Comparison of ENCODE assay signal across 28 cellular contexts in genomic region chr15:41520636-41521035, GRCh38. TPM values are rescaled to one million over a fixed set of nuclear protein-coding genes. Genes with fewer than 3 reads are reported as not detected.
"Had no signal": no experiment of that assay in that cellular context is flagged by ENCODE, and none has a peak within 500 bp of the region (broad histone marks: within the 10 kb centered on the region; RNA-seq: fewer than 3 reads in every experiment).

No MANE protein-coding gene starts in this region.

- H3K4me2 ChIP-seq: neural progenitor cell, smooth muscle cell had no signal

- H3K4me1 ChIP-seq: left lung, lower lobe of right lung, neural progenitor cell, right atrium auricular region, right lobe of liver, suprapubic skin, tibial artery, uterus had no signal

- H3K27ac Mint-ChIP-seq: immature natural killer cell; mesothelial cell of epicardium; natural killer cell; nephron progenitor cell; neural progenitor cell; progenitor cell of endocrine pancreas; stimulated activated naive CD8-positive, alpha-beta T cell treated with anti-CD3 and anti-CD28 coated beads, Interleukin-15, Interleukin-2, amounts not matched to agents 100 ng/mL and 50 ng/mL, for 24 hours had no signal

- H3K27me3 Mint-ChIP-seq: naive B cell; progenitor cell of endocrine pancreas; stimulated activated naive CD8-positive, alpha-beta T cell treated with anti-CD3 and anti-CD28 coated beads, Interleukin-15, Interleukin-2, amounts not matched to agents 100 ng/mL and 50 ng/mL, for 24 hours had no signal

- H3K4me3 ChIP-seq: left lung, lower lobe of right lung, neural progenitor cell, ovary, right atrium auricular region, right lobe of liver, smooth muscle cell, suprapubic skin, thoracic aorta, tibial artery, uterus had no signal

- H3K4me3 Mint-ChIP-seq: immature natural killer cell; mesothelial cell of epicardium; naive B cell; natural killer cell; nephron progenitor cell; neural progenitor cell; stimulated activated naive CD8-positive, alpha-beta T cell treated with anti-CD3 and anti-CD28 coated beads, Interleukin-15, Interleukin-2, amounts not matched to agents 100 ng/mL and 50 ng/mL, for 24 hours had no signal

- H3K36me3 Mint-ChIP-seq: natural killer cell had no signal

- H2AFZ ChIP-seq: neural progenitor cell had no signal

- H3K36me3 ChIP-seq: neural progenitor cell, ovary, right lobe of liver, uterus had no signal

- H3K27ac ChIP-seq: left lung, lower lobe of right lung, neural progenitor cell, ovary, right atrium auricular region, right lobe of liver, suprapubic skin, thoracic aorta, tibial artery, uterus had no signal

- H3K9me3 Mint-ChIP-seq: immature natural killer cell; mesothelial cell of epicardium; naive B cell; natural killer cell; nephron progenitor cell; neural progenitor cell; stimulated activated naive CD8-positive, alpha-beta T cell treated with anti-CD3 and anti-CD28 coated beads, Interleukin-15, Interleukin-2, amounts not matched to agents 100 ng/mL and 50 ng/mL, for 24 hours had no signal

- H3K27me3 ChIP-seq: left lung, neural progenitor cell, ovary, right atrium auricular region, right lobe of liver, suprapubic skin, tibial artery, uterus had no signal

- H3K9ac ChIP-seq: neural progenitor cell had no signal

- H3K9me3 ChIP-seq: left lung, lower lobe of right lung, ovary, right atrium auricular region, right lobe of liver, suprapubic skin, thoracic aorta, tibial artery, uterus had no signal

- DNase-seq: hypothalamus; immature natural killer cell; kidney; left colon; lower lobe of right lung; mammary epithelial cell; mesendoderm; naive B cell; natural killer cell; nephron progenitor cell; ovary; right lobe of liver; stimulated activated CD4-positive, alpha-beta T cell treated with anti-CD3 and anti-CD28 coated beads, Interleukin-1b, Interleukin-23, amount 100 ng/mL, for 48 hours; stimulated activated CD4-positive, alpha-beta T cell treated with anti-CD3 and anti-CD28 coated beads, Interleukin-2, amount 100 ng/mL, for 48 hours; stimulated activated naive CD4-positive, alpha-beta T cell; tibial artery; trophoblast cell; uterus had no signal

- H3K4me1 Mint-ChIP-seq: immature natural killer cell, mesothelial cell of epicardium, natural killer cell, nephron progenitor cell, neural progenitor cell had no signal

RNA-seq across cellular contexts. Expression of gene LTK, which starts 7.0 kb away (rescaled TPM):
- total RNA-seq: mammary epithelial cell had no signal
- polyA plus RNA-seq: mammary epithelial cell had no signal

RNA-seq across cellular contexts. Expression of gene ITPKA, which starts 27.0 kb away (rescaled TPM):
- total RNA-seq: natural killer cell, skeletal muscle tissue had no signal
- polyA plus RNA-seq: immature natural killer cell had no signal
